In the genomic region with DNA sequence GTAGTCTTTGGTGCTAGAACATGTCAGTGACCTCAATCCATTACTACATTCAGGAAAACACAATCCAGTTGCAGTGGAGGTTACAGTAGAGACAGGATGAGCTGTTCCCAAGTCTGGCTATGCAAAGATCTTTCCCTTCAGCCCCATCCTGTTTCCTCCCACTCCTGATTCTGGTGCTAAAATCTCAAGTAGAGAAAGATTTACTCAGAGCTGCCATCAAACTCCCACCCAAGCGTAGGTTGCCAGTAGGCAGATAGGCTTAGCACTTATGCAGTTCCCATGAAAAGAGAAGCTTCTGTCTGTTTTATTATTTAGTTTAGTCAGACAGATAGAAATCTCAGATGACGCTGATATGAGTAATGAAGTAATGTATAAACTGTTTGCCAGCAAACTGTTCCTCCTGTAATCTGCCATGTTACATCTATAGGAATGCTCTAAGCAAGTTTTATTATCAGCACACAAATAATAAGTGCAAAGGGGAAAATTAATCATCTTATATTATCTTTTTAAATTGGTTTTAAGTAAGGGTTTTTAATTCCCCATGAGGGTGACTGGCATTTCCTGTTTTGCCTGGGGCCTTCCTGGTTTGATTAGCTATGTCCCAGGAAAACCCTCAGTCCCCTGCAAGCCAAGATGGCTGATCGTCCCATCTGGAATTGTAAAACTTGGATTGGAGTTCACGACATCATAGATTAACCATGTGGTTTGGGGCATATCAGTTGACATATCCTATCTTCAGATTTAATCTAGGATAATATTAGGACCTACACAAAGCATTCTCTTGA, we compare ENCODE assay signal across 1 cellular context.
TF ChIP-seq lines count a peak whose summit lies in the region.

No MANE protein-coding gene starts in this region.

TF ChIP-seq in SK-N-SH, 30 proteins besides CTCF, POLR2A, EP300 and RAD21 (continued from another document):
- TF ChIP-seq, protein P1, sequence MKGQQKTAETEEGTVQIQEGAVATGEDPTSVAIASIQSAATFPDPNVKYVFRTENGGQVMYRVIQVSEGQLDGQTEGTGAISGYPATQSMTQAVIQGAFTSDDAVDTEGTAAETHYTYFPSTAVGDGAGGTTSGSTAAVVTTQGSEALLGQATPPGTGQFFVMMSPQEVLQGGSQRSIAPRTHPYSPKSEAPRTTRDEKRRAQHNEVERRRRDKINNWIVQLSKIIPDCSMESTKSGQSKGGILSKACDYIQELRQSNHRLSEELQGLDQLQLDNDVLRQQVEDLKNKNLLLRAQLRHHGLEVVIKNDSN (IDR thresholded peaks at IDR 0.05; ENCODE audit: borderline replicate concordance, low read depth), result no peak
